ENCODE assay signal across 1 cellular context in the genomic region with DNA sequence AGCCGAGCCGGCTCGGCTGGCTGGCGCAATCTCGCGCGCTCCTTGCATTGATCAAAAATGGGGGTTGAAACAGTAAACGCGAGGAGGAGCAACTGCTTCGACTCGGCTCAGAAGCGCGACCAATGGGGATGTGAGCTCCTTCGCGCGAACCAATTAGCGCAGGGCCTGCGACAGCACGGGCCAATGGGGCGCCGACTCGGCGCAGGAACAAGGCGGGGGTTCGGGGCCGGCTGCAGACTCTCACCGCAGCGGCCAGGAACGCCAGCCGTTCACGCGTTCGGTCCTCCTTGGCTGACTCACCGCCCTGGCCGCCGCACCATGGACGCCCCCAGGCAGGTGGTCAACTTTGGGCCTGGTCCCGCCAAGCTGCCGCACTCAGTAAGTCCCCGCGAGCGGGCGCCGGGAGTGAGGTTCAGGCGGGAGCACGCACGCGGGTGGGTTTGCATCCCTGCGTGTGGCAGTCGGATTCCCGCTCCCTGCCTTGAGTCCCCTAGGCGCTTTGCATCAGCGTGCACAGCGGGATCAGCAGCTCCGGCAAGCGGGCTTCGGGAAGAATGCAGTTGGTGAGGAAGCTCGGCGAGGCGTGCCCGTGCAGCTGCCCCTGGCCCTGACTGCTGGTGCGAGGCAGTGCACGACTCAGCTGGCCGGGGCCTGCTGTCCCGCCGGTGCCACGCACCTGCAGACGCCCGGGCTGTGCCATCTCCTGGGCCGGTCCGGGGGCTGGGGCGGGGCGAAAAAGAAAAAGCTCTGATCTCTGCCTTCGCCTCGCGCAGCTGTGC.
A peak's percentile ranks its signal among the peaks of the same experiment; 100 is the strongest.
TF ChIP-seq lines count a peak whose summit lies in the region.

A gene (plus strand): TSS at position 233 of the 779 bp plus-strand sequence. CDS start 86 bp downstream, at position 319.

TF ChIP-seq in HepG2, 621 proteins besides CTCF, POLR2A, EP300 and RAD21 (continued from another document and continues in another):
- TF ChIP-seq, protein P1, sequence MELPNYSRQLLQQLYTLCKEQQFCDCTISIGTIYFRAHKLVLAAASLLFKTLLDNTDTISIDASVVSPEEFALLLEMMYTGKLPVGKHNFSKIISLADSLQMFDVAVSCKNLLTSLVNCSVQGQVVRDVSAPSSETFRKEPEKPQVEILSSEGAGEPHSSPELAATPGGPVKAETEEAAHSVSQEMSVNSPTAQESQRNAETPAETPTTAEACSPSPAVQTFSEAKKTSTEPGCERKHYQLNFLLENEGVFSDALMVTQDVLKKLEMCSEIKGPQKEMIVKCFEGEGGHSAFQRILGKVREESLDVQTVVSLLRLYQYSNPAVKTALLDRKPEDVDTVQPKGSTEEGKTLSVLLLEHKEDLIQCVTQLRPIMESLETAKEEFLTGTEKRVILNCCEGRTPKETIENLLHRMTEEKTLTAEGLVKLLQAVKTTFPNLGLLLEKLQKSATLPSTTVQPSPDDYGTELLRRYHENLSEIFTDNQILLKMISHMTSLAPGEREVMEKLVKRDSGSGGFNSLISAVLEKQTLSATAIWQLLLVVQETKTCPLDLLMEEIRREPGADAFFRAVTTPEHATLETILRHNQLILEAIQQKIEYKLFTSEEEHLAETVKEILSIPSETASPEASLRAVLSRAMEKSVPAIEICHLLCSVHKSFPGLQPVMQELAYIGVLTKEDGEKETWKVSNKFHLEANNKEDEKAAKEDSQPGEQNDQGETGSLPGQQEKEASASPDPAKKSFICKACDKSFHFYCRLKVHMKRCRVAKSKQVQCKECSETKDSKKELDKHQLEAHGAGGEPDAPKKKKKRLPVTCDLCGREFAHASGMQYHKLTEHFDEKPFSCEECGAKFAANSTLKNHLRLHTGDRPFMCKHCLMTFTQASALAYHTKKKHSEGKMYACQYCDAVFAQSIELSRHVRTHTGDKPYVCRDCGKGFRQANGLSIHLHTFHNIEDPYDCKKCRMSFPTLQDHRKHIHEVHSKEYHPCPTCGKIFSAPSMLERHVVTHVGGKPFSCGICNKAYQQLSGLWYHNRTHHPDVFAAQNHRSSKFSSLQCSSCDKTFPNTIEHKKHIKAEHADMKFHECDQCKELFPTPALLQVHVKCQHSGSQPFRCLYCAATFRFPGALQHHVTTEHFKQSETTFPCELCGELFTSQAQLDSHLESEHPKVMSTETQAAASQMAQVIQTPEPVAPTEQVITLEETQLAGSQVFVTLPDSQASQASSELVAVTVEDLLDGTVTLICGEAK (IDR thresholded peaks at IDR 0.05): no peak
- TF ChIP-seq, protein P1 (CRISPR knock-in tag; IDR thresholded peaks at IDR 0.05): peak; percentile 82
- no peak for TF ChIP-seq IKZF4 (CRISPR knock-in tag; IDR thresholded peaks at IDR 0.05; ENCODE audit: borderline replicate concordance, low read depth, not compliant biosample characterization)
- TF ChIP-seq HOXA3 (CRISPR knock-in tag; IDR thresholded peaks at IDR 0.05): peak; percentile 74
- TF ChIP-seq ZNF589 (CRISPR knock-in tag; conservative IDR thresholded peaks at IDR 0.05): 0 out of 2 replicates have a peak, but pooled peaks have one; percentile 59
- TF ChIP-seq, protein P2, sequence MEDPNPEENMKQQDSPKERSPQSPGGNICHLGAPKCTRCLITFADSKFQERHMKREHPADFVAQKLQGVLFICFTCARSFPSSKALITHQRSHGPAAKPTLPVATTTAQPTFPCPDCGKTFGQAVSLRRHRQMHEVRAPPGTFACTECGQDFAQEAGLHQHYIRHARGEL (CRISPR knock-in tag; IDR thresholded peaks at IDR 0.05): no peak
- TF ChIP-seq, protein P3, sequence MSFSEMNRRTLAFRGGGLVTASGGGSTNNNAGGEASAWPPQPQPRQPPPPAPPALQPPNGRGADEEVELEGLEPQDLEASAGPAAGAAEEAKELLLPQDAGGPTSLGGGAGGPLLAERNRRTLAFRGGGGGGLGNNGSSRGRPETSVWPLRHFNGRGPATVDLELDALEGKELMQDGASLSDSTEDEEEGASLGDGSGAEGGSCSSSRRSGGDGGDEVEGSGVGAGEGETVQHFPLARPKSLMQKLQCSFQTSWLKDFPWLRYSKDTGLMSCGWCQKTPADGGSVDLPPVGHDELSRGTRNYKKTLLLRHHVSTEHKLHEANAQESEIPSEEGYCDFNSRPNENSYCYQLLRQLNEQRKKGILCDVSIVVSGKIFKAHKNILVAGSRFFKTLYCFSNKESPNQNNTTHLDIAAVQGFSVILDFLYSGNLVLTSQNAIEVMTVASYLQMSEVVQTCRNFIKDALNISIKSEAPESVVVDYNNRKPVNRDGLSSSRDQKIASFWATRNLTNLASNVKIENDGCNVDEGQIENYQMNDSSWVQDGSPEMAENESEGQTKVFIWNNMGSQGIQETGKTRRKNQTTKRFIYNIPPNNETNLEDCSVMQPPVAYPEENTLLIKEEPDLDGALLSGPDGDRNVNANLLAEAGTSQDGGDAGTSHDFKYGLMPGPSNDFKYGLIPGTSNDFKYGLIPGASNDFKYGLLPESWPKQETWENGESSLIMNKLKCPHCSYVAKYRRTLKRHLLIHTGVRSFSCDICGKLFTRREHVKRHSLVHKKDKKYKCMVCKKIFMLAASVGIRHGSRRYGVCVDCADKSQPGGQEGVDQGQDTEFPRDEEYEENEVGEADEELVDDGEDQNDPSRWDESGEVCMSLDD (CRISPR knock-in tag; IDR thresholded peaks at IDR 0.05; ENCODE audit: borderline replicate concordance): 0 out of 2 replicates have a peak, but pooled peaks have one; percentile 7
- TF ChIP-seq RFX1 (IDR thresholded peaks at IDR 0.05): no peak
- TF ChIP-seq NCOA5 (CRISPR knock-in tag; IDR thresholded peaks at IDR 0.05): no peak
- TF ChIP-seq ZNF83 (CRISPR knock-in tag; IDR thresholded peaks at IDR 0.05; ENCODE audit: borderline replicate concordance): no peak; the same call in 1 of the 2 replicates
- TF ChIP-seq DR1 (CRISPR knock-in tag; IDR thresholded peaks at IDR 0.05): peak; percentile 94; the same call in 1 of the 2 replicates
- TF ChIP-seq HOXD1 (CRISPR knock-in tag; IDR thresholded peaks at IDR 0.05): no peak
- TF ChIP-seq, protein P4, sequence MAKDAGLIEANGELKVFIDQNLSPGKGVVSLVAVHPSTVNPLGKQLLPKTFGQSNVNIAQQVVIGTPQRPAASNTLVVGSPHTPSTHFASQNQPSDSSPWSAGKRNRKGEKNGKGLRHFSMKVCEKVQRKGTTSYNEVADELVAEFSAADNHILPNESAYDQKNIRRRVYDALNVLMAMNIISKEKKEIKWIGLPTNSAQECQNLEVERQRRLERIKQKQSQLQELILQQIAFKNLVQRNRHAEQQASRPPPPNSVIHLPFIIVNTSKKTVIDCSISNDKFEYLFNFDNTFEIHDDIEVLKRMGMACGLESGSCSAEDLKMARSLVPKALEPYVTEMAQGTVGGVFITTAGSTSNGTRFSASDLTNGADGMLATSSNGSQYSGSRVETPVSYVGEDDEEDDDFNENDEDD (CRISPR knock-in tag; IDR thresholded peaks at IDR 0.05; ENCODE audit: borderline replicate concordance): peak; percentile 68; the same call in 1 of the 2 replicates
- TF ChIP-seq ZNF253 (CRISPR knock-in tag; IDR thresholded peaks at IDR 0.05; ENCODE audit: borderline replicate concordance): no peak
- TF ChIP-seq CENPT (CRISPR knock-in tag; IDR thresholded peaks at IDR 0.05; ENCODE audit: low read depth): no peak
- TF ChIP-seq ZNF660 (CRISPR knock-in tag; IDR thresholded peaks at IDR 0.05; ENCODE audit: borderline replicate concordance, low read depth): no peak
- TF ChIP-seq RBAK (CRISPR knock-in tag; IDR thresholded peaks at IDR 0.05): no peak
- TF ChIP-seq KAT8 (CRISPR knock-in tag; IDR thresholded peaks at IDR 0.05): peak; percentile 41; the same call in 1 of the 2 replicates
- TF ChIP-seq PHF8 (CRISPR knock-in tag; IDR thresholded peaks at IDR 0.05): peak; percentile 88
- TF ChIP-seq KLF15 (CRISPR knock-in tag; IDR thresholded peaks at IDR 0.05; ENCODE audit: borderline replicate concordance): no peak
- no peak for TF ChIP-seq EZH2 (conservative IDR thresholded peaks at IDR 0.05; ENCODE audit: low read depth, low read length)
- TF ChIP-seq ZNF260 (CRISPR knock-in tag; IDR thresholded peaks at IDR 0.05; ENCODE audit: borderline replicate concordance, low read depth): 0 out of 2 replicates have a peak, but pooled peaks have one; percentile 48
- no peak for TF ChIP-seq PRPF4 (IDR thresholded peaks at IDR 0.05; ENCODE audit: low read depth, low read length, poor library complexity, severe bottlenecking)
- no peak for TF ChIP-seq ZNF530 (CRISPR knock-in tag; IDR thresholded peaks at IDR 0.05; ENCODE audit: low read depth)
- TF ChIP-seq ZNF850 (CRISPR knock-in tag; conservative IDR thresholded peaks at IDR 0.05): no peak
- TF ChIP-seq, protein P5, sequence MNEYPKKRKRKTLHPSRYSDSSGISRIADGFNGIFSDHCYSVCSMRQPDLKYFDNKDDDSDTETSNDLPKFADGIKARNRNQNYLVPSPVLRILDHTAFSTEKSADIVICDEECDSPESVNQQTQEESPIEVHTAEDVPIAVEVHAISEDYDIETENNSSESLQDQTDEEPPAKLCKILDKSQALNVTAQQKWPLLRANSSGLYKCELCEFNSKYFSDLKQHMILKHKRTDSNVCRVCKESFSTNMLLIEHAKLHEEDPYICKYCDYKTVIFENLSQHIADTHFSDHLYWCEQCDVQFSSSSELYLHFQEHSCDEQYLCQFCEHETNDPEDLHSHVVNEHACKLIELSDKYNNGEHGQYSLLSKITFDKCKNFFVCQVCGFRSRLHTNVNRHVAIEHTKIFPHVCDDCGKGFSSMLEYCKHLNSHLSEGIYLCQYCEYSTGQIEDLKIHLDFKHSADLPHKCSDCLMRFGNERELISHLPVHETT (CRISPR knock-in tag; conservative IDR thresholded peaks at IDR 0.05): no peak; the same call in 1 of the 2 replicates
- no peak for TF ChIP-seq NFATC3 (CRISPR knock-in tag; IDR thresholded peaks at IDR 0.05)
- TF ChIP-seq SNAPC2 (CRISPR knock-in tag; IDR thresholded peaks at IDR 0.05): no peak
- TF ChIP-seq, protein P6, sequence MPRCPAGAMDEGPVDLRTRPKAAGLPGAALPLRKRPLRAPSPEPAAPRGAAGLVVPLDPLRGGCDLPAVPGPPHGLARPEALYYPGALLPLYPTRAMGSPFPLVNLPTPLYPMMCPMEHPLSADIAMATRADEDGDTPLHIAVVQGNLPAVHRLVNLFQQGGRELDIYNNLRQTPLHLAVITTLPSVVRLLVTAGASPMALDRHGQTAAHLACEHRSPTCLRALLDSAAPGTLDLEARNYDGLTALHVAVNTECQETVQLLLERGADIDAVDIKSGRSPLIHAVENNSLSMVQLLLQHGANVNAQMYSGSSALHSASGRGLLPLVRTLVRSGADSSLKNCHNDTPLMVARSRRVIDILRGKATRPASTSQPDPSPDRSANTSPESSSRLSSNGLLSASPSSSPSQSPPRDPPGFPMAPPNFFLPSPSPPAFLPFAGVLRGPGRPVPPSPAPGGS (CRISPR knock-in tag; IDR thresholded peaks at IDR 0.05): peak; percentile 79; the same call in 1 of the 2 replicates
- TF ChIP-seq, protein P7, sequence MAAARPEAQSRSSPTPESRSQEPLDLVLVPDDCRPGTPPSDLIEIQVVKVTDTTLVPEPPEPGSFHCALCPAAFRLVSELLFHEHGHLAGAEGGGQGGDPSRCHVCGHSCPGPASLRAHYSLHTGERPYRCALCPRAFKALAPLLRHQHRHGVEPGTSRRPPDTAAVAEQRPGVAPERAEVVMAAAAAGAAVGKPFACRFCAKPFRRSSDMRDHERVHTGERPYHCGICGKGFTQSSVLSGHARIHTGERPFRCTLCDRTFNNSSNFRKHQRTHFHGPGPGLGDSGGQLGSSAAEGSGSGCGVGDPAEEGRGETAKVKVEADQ (CRISPR knock-in tag; IDR thresholded peaks at IDR 0.05; ENCODE audit: borderline replicate concordance): no peak
- TF ChIP-seq, protein P8, sequence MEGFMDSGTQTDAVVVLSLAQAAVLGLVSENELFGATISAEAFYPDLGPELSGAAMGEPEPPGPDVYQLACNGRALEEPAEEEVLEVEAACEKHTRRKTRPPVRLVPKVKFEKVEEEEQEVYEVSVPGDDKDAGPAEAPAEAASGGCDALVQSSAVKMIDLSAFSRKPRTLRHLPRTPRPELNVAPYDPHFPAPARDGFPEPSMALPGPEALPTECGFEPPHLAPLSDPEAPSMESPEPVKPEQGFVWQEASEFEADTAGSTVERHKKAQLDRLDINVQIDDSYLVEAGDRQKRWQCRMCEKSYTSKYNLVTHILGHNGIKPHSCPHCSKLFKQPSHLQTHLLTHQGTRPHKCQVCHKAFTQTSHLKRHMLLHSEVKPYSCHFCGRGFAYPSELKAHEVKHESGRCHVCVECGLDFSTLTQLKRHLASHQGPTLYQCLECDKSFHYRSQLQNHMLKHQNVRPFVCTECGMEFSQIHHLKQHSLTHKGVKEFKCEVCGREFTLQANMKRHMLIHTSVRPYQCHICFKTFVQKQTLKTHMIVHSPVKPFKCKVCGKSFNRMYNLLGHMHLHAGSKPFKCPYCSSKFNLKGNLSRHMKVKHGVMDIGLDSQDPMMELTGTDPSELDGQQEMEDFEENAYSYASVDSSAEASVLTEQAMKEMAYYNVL (CRISPR knock-in tag; IDR thresholded peaks at IDR 0.05; ENCODE audit: borderline replicate concordance): no peak
- TF ChIP-seq ZNF235 (CRISPR knock-in tag; IDR thresholded peaks at IDR 0.05; ENCODE audit: borderline replicate concordance): 0 out of 2 replicates have a peak, but pooled peaks have one; percentile 57
- peak; percentile 78 for TF ChIP-seq ASH2L (IDR thresholded peaks at IDR 0.05; ENCODE audit: insufficient read length, low read depth, low read length)
- TF ChIP-seq THYN1 (CRISPR knock-in tag; IDR thresholded peaks at IDR 0.05; ENCODE audit: borderline replicate concordance, low read depth): no peak
- TF ChIP-seq NRL (CRISPR knock-in tag; IDR thresholded peaks at IDR 0.05; ENCODE audit: borderline replicate concordance): peak; percentile 91
